In the genomic region with DNA sequence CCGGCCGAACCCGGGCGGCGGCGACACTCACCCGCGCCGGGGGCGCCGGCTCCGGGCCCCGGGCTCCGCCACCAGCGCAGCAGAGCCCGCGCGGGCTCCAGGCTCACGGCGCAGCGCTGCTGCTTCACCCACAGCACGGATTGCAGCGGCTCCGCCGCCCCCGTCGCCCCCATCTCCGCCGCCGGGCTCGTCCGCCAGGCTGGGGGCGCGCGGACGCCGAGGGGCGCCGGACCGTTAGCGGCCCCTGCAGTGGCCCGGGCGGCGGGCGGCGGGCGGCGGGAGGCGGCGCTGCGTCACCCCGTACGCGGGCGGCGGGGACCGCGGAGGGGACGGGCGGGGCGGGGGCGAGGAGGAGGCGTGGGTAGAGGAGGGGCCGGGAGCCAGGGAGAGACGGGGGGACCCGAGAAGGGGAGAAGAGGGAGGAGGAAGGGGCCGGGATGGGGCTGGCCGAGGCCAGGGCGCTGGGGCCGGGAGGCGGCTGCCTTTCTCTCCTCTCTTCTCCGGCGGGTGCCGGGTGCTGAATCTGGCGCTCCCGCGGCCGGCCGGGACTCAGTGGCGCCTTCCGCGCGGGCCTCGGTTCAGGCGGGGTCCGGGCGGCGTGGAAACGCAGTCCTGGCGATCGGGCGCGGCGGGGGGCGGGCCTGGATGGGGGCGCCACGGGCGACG, we compare ENCODE assay signal across 8 cellular contexts. TPM values are rescaled to one million over a fixed set of nuclear protein-coding genes. Genes with fewer than 3 reads are reported as not detected.
DNase-seq lines count a peak whose midpoint lies in the region; ATAC-seq and TF ChIP-seq lines count a peak whose summit lies in the region.

Gene CERK (minus strand): TSS at position 277 of the 666 bp plus-strand sequence. CDS start 104 bp downstream, at position 173.

- no peaks in the 10 kb centered on the region for H3K27me3 ChIP-seq in uterus

- peak within 1 kb of the TSS; percentile 66 to 78 for H3K4me3 ChIP-seq in uterus

- peak; percentile 26 to 77 for TF ChIP-seq POLR2A in uterus (IDR thresholded peaks at IDR 0.05)

- intact Hi-C loops in head of caudate nucleus (cut with DNase I) (loop anchor here (10.0 kb wide), 1 partner anchor 153 kb away; no protein-coding TSS in a partner anchor), uterus (cut with DNase I; ENCODE audit: low total_unique reads) (no loop called here)

- H3K4me1 ChIP-seq in uterus = peaks cover 0 to 17% of the 10 kb centered on the region in 2 donors

- H3K27ac Mint-ChIP-seq in activated naive CD8-positive, alpha-beta T cell treated with anti-CD3 and anti-CD28 coated beads, Interleukin-2, amount 10 ng/mL, durations not matched to agents 7 days and 5 days = peak within 1 kb of the TSS; percentile 96

- DNase-seq in NCI-H2029 (lab: John Stamatoyannopoulos, UW) = peak; percentile 25
- no peak for DNase-seq in NCI-H2029 treated with DMSO at 0.1 percent for 48 hours (lab: John Stamatoyannopoulos, UW)
- DNase-seq in HT-29 (ENCODE audit: low spot score) = peak; percentile 33
- DNase-seq in activated naive CD8-positive, alpha-beta T cell treated with anti-CD3 and anti-CD28 coated beads, Interleukin-2, amount 10 ng/mL, durations not matched to agents 7 days and 5 days = peak; percentile 75
- peak; percentile 32 to 89 (median 76) for DNase-seq in head of caudate nucleus
- DNase-seq in occipital lobe (lab: John Stamatoyannopoulos, UW) = peak; percentile 50
- peak; percentile 80 to 85 for DNase-seq in uterus

- H3K36me3 ChIP-seq in uterus = no peaks in the 10 kb centered on the region

- no peaks in the 10 kb centered on the region for H3K27me3 Mint-ChIP-seq in activated naive CD8-positive, alpha-beta T cell treated with anti-CD3 and anti-CD28 coated beads, Interleukin-2, amount 10 ng/mL, durations not matched to agents 7 days and 5 days

- peak within 1 kb of the TSS; percentile 100 for H3K4me3 Mint-ChIP-seq in activated naive CD8-positive, alpha-beta T cell treated with anti-CD3 and anti-CD28 coated beads, Interleukin-2, amount 10 ng/mL, durations not matched to agents 7 days and 5 days

- peaks cover 14% of the 10 kb centered on the region for H3K36me3 Mint-ChIP-seq in activated naive CD8-positive, alpha-beta T cell treated with anti-CD3 and anti-CD28 coated beads, Interleukin-2, amount 10 ng/mL, durations not matched to agents 7 days and 5 days

- H3K9me3 Mint-ChIP-seq in activated naive CD8-positive, alpha-beta T cell treated with anti-CD3 and anti-CD28 coated beads, Interleukin-2, amount 10 ng/mL, durations not matched to agents 7 days and 5 days = peaks cover 4% of the 10 kb centered on the region

- no peak for TF ChIP-seq CTCF in uterus (IDR thresholded peaks at IDR 0.05)

- peak; percentile 64 for ATAC-seq in SK-N-SH treated with all-trans-retinoic acid at 6 μM for 48 hours
- ATAC-seq in activated naive CD8-positive, alpha-beta T cell treated with anti-CD3 and anti-CD28 coated beads, Interleukin-2, amount 10 ng/mL, durations not matched to agents 7 days and 5 days (ENCODE audit: low read depth) = peak; percentile 57

- peaks cover 34% of the 10 kb centered on the region for H3K4me1 Mint-ChIP-seq in activated naive CD8-positive, alpha-beta T cell treated with anti-CD3 and anti-CD28 coated beads, Interleukin-2, amount 10 ng/mL, durations not matched to agents 7 days and 5 days

- no peaks in the 10 kb centered on the region for H3K9me3 ChIP-seq in uterus

- POLR2A ChIA-PET in activated naive CD8-positive, alpha-beta T cell treated with anti-CD3 and anti-CD28 coated beads, Interleukin-2, amount 10 ng/mL, durations not matched to agents 7 days and 5 days (lab: Charles Lee) = interaction anchor here (1.1 to 3.4 kb wide), 4 partner anchors 11 to 53 kb away, joined by 5 to 18 read pairs (median 12); partner anchors contain the start of gene TBC1D22A

- H3K27ac ChIP-seq in uterus = peak within 1 kb of the TSS; percentile 92 to 96

TF ChIP-seq in SK-N-SH treated with all-trans-retinoic acid at 6 μM for 48 hours, 23 proteins besides CTCF, POLR2A, EP300 and RAD21:
- TF ChIP-seq ISL1 (CRISPR knock-in tag; IDR thresholded peaks at IDR 0.05) (no peak), BACH2 (CRISPR knock-in tag; IDR thresholded peaks at IDR 0.05; ENCODE audit: borderline replicate concordance) (no peak), ZC3H10 (CRISPR knock-in tag; IDR thresholded peaks at IDR 0.05) (no peak), PPARA (CRISPR knock-in tag; IDR thresholded peaks at IDR 0.05; ENCODE audit: borderline replicate concordance) (no peak), ZNF8 (CRISPR knock-in tag; IDR thresholded peaks at IDR 0.05) (no peak), TSHZ2 (CRISPR knock-in tag; IDR thresholded peaks at IDR 0.05) (no peak), ARNTL (CRISPR knock-in tag; IDR thresholded peaks at IDR 0.05; ENCODE audit: borderline replicate concordance, low read depth) (no peak), CSDC2 (CRISPR knock-in tag; IDR thresholded peaks at IDR 0.05) (no peak), ZNF70 (CRISPR knock-in tag; IDR thresholded peaks at IDR 0.05) (no peak), TOX (CRISPR knock-in tag; IDR thresholded peaks at IDR 0.05; ENCODE audit: borderline replicate concordance) (no peak), ZFP30 (CRISPR knock-in tag; IDR thresholded peaks at IDR 0.05) (no peak), SNAI2 (CRISPR knock-in tag; IDR thresholded peaks at IDR 0.05) (no peak)
- TF ChIP-seq, protein P1, sequence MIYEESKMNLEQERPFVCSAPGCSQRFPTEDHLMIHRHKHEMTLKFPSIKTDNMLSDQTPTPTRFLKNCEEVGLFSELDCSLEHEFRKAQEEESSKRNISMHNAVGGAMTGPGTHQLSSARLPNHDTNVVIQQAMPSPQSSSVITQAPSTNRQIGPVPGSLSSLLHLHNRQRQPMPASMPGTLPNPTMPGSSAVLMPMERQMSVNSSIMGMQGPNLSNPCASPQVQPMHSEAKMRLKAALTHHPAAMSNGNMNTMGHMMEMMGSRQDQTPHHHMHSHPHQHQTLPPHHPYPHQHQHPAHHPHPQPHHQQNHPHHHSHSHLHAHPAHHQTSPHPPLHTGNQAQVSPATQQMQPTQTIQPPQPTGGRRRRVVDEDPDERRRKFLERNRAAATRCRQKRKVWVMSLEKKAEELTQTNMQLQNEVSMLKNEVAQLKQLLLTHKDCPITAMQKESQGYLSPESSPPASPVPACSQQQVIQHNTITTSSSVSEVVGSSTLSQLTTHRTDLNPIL (CRISPR knock-in tag; IDR thresholded peaks at IDR 0.05; ENCODE audit: low read depth) = no peak
- TF ChIP-seq, protein P2, sequence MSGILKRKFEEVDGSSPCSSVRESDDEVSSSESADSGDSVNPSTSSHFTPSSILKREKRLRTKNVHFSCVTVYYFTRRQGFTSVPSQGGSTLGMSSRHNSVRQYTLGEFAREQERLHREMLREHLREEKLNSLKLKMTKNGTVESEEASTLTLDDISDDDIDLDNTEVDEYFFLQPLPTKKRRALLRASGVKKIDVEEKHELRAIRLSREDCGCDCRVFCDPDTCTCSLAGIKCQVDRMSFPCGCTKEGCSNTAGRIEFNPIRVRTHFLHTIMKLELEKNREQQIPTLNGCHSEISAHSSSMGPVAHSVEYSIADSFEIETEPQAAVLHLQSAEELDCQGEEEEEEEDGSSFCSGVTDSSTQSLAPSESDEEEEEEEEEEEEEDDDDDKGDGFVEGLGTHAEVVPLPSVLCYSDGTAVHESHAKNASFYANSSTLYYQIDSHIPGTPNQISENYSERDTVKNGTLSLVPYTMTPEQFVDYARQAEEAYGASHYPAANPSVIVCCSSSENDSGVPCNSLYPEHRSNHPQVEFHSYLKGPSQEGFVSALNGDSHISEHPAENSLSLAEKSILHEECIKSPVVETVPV (CRISPR knock-in tag; IDR thresholded peaks at IDR 0.05) = no peak

RNA-seq across cellular contexts. Expression of gene CERK, which starts in this region (rescaled TPM):
- 17.1 and 18.6 TPM in 2 replicates for total RNA-seq in HT-29 (2014; rRNA removed; shearing (Covaris generic))
- 10 to 100 TPM; 90.8 to 94.9 TPM for total RNA-seq in activated naive CD8-positive, alpha-beta T cell treated with anti-CD3 and anti-CD28 coated beads, Interleukin-2, amount 10 ng/mL, durations not matched to agents 7 days and 5 days
- 42.0 TPM for total RNA-seq in occipital lobe
- 10 to 100 TPM; 37.4 to 59.9 (median 57.3) TPM for total RNA-seq in uterus
